Comparison of ENCODE assay signal across 2 cellular contexts in genomic region chr20:7940341-7940740, GRCh38.
TF ChIP-seq lines count a peak whose summit lies in the region.

Gene HAO1, minus strand, starts transcription at chr20:7940458. Its CDS starts 36 bp downstream, at chr20:7940422.

TF ChIP-seq in endothelial cell of umbilical vein, 7 proteins besides CTCF, POLR2A, EP300 and RAD21:
- TF ChIP-seq GATA2 (IDR thresholded peaks at IDR 0.05; ENCODE audit: insufficient read depth, insufficient read length, low read depth, low read length), result no peak
- no peak for TF ChIP-seq JUN (IDR thresholded peaks at IDR 0.05; ENCODE audit: borderline replicate concordance, insufficient read depth, insufficient read length, low read depth)
- TF ChIP-seq, protein P1, sequence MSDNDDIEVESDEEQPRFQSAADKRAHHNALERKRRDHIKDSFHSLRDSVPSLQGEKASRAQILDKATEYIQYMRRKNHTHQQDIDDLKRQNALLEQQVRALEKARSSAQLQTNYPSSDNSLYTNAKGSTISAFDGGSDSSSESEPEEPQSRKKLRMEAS (IDR thresholded peaks at IDR 0.05; ENCODE audit: insufficient read depth, insufficient read length), result no peak
- TF ChIP-seq EZH2 (IDR thresholded peaks at IDR 0.05; ENCODE audit: borderline replicate concordance, low read depth, low read length, severe bottlenecking), result no peak
- no peak for TF ChIP-seq FOS (IDR thresholded peaks at IDR 0.05; ENCODE audit: borderline replicate concordance, insufficient read depth, low read length)
- no peak for TF ChIP-seq MYC (IDR thresholded peaks at IDR 0.05; ENCODE audit: low read depth, low read length)
- TF ChIP-seq POLR2AphosphoS5 (IDR thresholded peaks at IDR 0.05; ENCODE audit: insufficient read depth, low read depth, low read length), result no peak

TF ChIP-seq in liver, 16 proteins besides CTCF, POLR2A, EP300 and RAD21:
- TF ChIP-seq FOXA2 (IDR thresholded peaks at IDR 0.05) (no peak), NR2F2 (IDR thresholded peaks at IDR 0.05) (no peak), SP1 (IDR thresholded peaks at IDR 0.05) (peak; percentile 91), REST (IDR thresholded peaks at IDR 0.05) (peak; percentile 50), YY1 (IDR thresholded peaks at IDR 0.05) (peak; percentile 64), JUND (IDR thresholded peaks at IDR 0.05) (peak; percentile 22 to 46), TAF1 (conservative IDR thresholded peaks at IDR 0.05) (peak; percentile 88), RXRA (IDR thresholded peaks at IDR 0.05) (peak; percentile 82 to 87), FOXA1 (IDR thresholded peaks at IDR 0.05) (peak; percentile 15), HNF4G (IDR thresholded peaks at IDR 0.05) (peak; percentile 37), EGR1 (IDR thresholded peaks at IDR 0.05; ENCODE audit: low read depth in 2 of 2) (no peak), HNF4A (conservative IDR thresholded peaks at IDR 0.05) (peak; percentile 79 to 82), GABPA (IDR thresholded peaks at IDR 0.05 in 1 of 2, conservative IDR thresholded peaks at IDR 0.05 in 1 of 2) (no peak)
- TF ChIP-seq, protein P2, sequence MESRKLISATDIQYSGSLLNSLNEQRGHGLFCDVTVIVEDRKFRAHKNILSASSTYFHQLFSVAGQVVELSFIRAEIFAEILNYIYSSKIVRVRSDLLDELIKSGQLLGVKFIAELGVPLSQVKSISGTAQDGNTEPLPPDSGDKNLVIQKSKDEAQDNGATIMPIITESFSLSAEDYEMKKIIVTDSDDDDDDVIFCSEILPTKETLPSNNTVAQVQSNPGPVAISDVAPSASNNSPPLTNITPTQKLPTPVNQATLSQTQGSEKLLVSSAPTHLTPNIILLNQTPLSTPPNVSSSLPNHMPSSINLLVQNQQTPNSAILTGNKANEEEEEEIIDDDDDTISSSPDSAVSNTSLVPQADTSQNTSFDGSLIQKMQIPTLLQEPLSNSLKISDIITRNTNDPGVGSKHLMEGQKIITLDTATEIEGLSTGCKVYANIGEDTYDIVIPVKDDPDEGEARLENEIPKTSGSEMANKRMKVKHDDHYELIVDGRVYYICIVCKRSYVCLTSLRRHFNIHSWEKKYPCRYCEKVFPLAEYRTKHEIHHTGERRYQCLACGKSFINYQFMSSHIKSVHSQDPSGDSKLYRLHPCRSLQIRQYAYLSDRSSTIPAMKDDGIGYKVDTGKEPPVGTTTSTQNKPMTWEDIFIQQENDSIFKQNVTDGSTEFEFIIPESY (IDR thresholded peaks at IDR 0.05), result peak; percentile 40
- TF ChIP-seq, protein P3, sequence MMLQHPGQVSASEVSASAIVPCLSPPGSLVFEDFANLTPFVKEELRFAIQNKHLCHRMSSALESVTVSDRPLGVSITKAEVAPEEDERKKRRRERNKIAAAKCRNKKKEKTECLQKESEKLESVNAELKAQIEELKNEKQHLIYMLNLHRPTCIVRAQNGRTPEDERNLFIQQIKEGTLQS (IDR thresholded peaks at IDR 0.05), result peak; percentile 26
- TF ChIP-seq, protein P1 (IDR thresholded peaks at IDR 0.05), result peak; percentile 51
